In genomic region chr12:12326262-12326661, GRCh38 we compare ENCODE assay signal across 19 cellular contexts. TPM values are rescaled to one million over a fixed set of nuclear protein-coding genes. Genes with fewer than 3 reads are reported as not detected.
DNase-seq lines count a peak whose midpoint lies in the region; ATAC-seq, FAIRE-seq and TF ChIP-seq lines count a peak whose summit lies in the region.
"Had no signal": no experiment of that assay in that cellular context is flagged by ENCODE, and none has a peak within 500 bp of the region (broad histone marks: within the 10 kb centered on the region; RNA-seq: fewer than 3 reads in every experiment).

No MANE protein-coding gene starts in this region.

- no peaks in the 10 kb centered on the region for H3K23me2 ChIP-seq in H1 (ENCODE audit: low read depth, low read length)

- no TSS peak for BruUV-seq in IMR-90 (replicated peaks; lab: Mats Ljungman, UMichigan)

- no peak for ATAC-seq in IMR-90 (ENCODE audit: low read depth)
- ATAC-seq: CD8-positive, alpha-beta T cell; HCT116 had no signal

- H4K91ac ChIP-seq in IMR-90 (ENCODE audit: insufficient read depth, low read depth, low read length) (no peak overlapping the region), H1 (replicated peaks; ENCODE audit: insufficient read length, low read length) (peak overlapping the region; percentile 78), mesenchymal stem cell (ENCODE audit: low read length) (no peak overlapping the region)

- CTCF ChIA-PET in IMR-90 (lab: Yijun Ruan, JAX) (no interaction called here), H1 (lab: Charles Lee; ENCODE audit: partially characterized antibody) (interaction anchor here (0.7 to 7.0 kb wide), 13 partner anchors 8 to 254 kb away, joined by 3 to 42 read pairs (median 4); partner anchors contain the start of gene BCL2L14)
- CTCF ChIA-PET in activated CD4-positive, alpha-beta T cell treated with anti-CD3 and anti-CD28 coated beads, Interleukin-2, amount 10 ng/mL, durations not matched to agents 7 days and 5 days (lab: Charles Lee) = interaction anchor here (1.3 kb wide), 1 partner anchor 154 kb away, joined by 3 read pairs; no protein-coding TSS in a partner anchor

- H4K8ac ChIP-seq in IMR-90 (ENCODE audit: low read depth in 2 of 2, low read length in 2 of 2) (no peak overlapping the region), H1 (ENCODE audit: extremely low read depth, insufficient read depth, low read length) (no peak overlapping the region), mesenchymal stem cell (ENCODE audit: low read length) (peak overlapping the region; percentile 45)

- intact Hi-C loops in IMR-90 (cut with micrococcal nuclease) (loop anchor here (10.0 kb wide), 1 partner anchor 151 kb away; no protein-coding TSS in a partner anchor), sigmoid colon (cut with DNase I) (loop anchor here (2.0 to 10.0 kb wide), 2 partner anchors 161 to 243 kb away; no protein-coding TSS in a partner anchor)

- TF ChIP-seq EP300 in H1 (IDR thresholded peaks at IDR 0.05; ENCODE audit: borderline replicate concordance in 1 of 2, low read depth in 2 of 2, low read length in 2 of 2) (no peak), sigmoid colon (IDR thresholded peaks at IDR 0.05) (no peak)

- WGBS in IMR-90 (ENCODE audit: extremely low coverage in 2 of 2, insufficient read length in 1 of 2), 2 experiments = no CpG with 5 or more reads among the region's 3 CpGs
- WGBS in H1 (ENCODE audit: extremely low coverage in 1 of 2, insufficient coverage in 1 of 2, insufficient read length in 1 of 2, insufficient replicate concordance in 2 of 2, low coverage in 1 of 2, low lambda C conversion rate in 2 of 2, missing lambda C conversion rate in 1 of 2), 2 experiments = 98% methylated on average over 3 of the region's 3 CpGs; no CpG with 5 or more reads in 1 of the 2 experiments
- WGBS in mesenchymal stem cell = 89% methylated on average over 2 of the region's 3 CpGs
- 90 to 94% methylated on average over 3 of the region's 3 CpGs for WGBS in sigmoid colon, 2 donors

- H2BK12ac ChIP-seq in H1 (ENCODE audit: low read depth, low read length) = 0 out of 2 replicates have a peak overlapping the region, but pooled peaks have one; percentile 27
- H2BK12ac ChIP-seq in mesenchymal stem cell (ENCODE audit: low read length in 2 of 2) = no peak overlapping the region

- H3K27me3 ChIP-seq in IMR-90 (ENCODE audit: control insufficient read depth, insufficient read depth, low read length) (no peaks in the 10 kb centered on the region), H1 (replicated peaks in 1 of 4; ENCODE audit: control insufficient read depth in 3 of 4, extremely low read depth in 1 of 4, insufficient read depth in 3 of 4, low read length in 3 of 4) (no peaks in the 10 kb centered on the region), mesenchymal stem cell (ENCODE audit: control insufficient read depth in 1 of 2, insufficient read depth in 1 of 2, low read length in 2 of 2) (no peaks in the 10 kb centered on the region), sigmoid colon (no peaks in the 10 kb centered on the region), MG63 (no peaks in the 10 kb centered on the region)
- H3K27me3 ChIP-seq in effector memory CD4-positive, alpha-beta T cell (replicated peaks; ENCODE audit: control insufficient read depth, insufficient read depth, low read length, poor library complexity, severe bottlenecking) = no peaks in the 10 kb centered on the region
- H3K27me3 ChIP-seq: BLaER1 had no signal

- no peak for TF ChIP-seq RAD21 in IMR-90 (IDR thresholded peaks at IDR 0.05; ENCODE audit: low read length)
- no peak for TF ChIP-seq RAD21 in H1 (IDR thresholded peaks at IDR 0.05 in 1 of 2, conservative IDR thresholded peaks at IDR 0.05 in 1 of 2; ENCODE audit: low read depth in 2 of 2, low read length in 2 of 2)

- H3K79me2 ChIP-seq in H1 (ENCODE audit: control insufficient read depth in 1 of 2, insufficient read depth in 2 of 2, low read length in 2 of 2) = no peaks in the 10 kb centered on the region

- no peak overlapping the region for H3K4me3 Mint-ChIP-seq in activated CD4-positive, alpha-beta T cell treated with anti-CD3 and anti-CD28 coated beads, Interleukin-2, amount 10 ng/mL, durations not matched to agents 7 days and 5 days
- H3K4me3 Mint-ChIP-seq: B cell; CD4-positive, CD25-positive, alpha-beta regulatory T cell; CD8-positive, alpha-beta T cell; H9 had no signal

- H2BK15ac ChIP-seq in IMR-90 (ENCODE audit: low read depth, low read length) (no peak overlapping the region), H1 (ENCODE audit: low read length) (0 out of 2 replicates have a peak overlapping the region, but pooled peaks have one; percentile 61), mesenchymal stem cell (ENCODE audit: low read depth, poor library complexity, severe bottlenecking) (no peak overlapping the region)

- H3K9me3 Mint-ChIP-seq in activated CD4-positive, alpha-beta T cell treated with anti-CD3 and anti-CD28 coated beads, Interleukin-2, amount 10 ng/mL, durations not matched to agents 7 days and 5 days = peaks cover 2% of the 10 kb centered on the region
- H3K9me3 Mint-ChIP-seq: CD4-positive, CD25-positive, alpha-beta regulatory T cell; CD8-positive, alpha-beta T cell had no signal

- no peak for FAIRE-seq in H1 (lab: Jason Lieb, UNC)
- FAIRE-seq: G401.6, GM12892 had no signal

- peaks cover 10% of the 10 kb centered on the region for H3K27me3 Mint-ChIP-seq in activated CD4-positive, alpha-beta T cell treated with anti-CD3 and anti-CD28 coated beads, Interleukin-2, amount 10 ng/mL, durations not matched to agents 7 days and 5 days

- H3K27ac ChIP-seq in IMR-90 (ENCODE audit: insufficient read depth, low read length) (no peak overlapping the region), H1 (ENCODE audit: low read depth, low read length) (no peak overlapping the region), mesenchymal stem cell (ENCODE audit: low read length, poor library complexity, severe bottlenecking) (no peak overlapping the region), sigmoid colon (no peak overlapping the region)
- no peak overlapping the region for H3K27ac ChIP-seq in effector memory CD4-positive, alpha-beta T cell (ENCODE audit: insufficient read depth, low read length, poor library complexity, severe bottlenecking)
- H3K27ac ChIP-seq: BLaER1, C4-2B had no signal

- dilution Hi-C loops in IMR-90 (cut with HindIII; ENCODE audit: low sequenced_read_pairs, unreplicated experiment) = no loop called here

- no peak for DNase-seq in IMR-90
- no peak for DNase-seq in H1 (ENCODE audit: low read depth in 1 of 2, low spot score in 2 of 2)
- no peak for DNase-seq in mesenchymal stem cell
- DNase-seq in sigmoid colon = peak; percentile 9
- DNase-seq in Kasumi-1 (lab: John Stamatoyannopoulos, UW) = no peak
- DNase-seq in MG63 = no peak
- DNase-seq in activated CD4-positive, alpha-beta T cell treated with anti-CD3 and anti-CD28 coated beads, Interleukin-2, amount 10 ng/mL, durations not matched to agents 7 days and 5 days = no peak
- no peak for DNase-seq in effector memory CD4-positive, alpha-beta T cell
- DNase-seq: CD4-positive, CD25-positive, alpha-beta regulatory T cell; CD8-positive, alpha-beta T cell; DMS 273 treated with DMSO at 0.1 percent for 48 hours; DND-41; H9 had no signal

- no peaks in the 10 kb centered on the region for H4K20me1 ChIP-seq in IMR-90 (ENCODE audit: insufficient read depth, low read length)
- H4K20me1 ChIP-seq in H1 (replicated peaks in 1 of 2; ENCODE audit: control insufficient read depth in 1 of 2, insufficient read depth in 2 of 2, low read length in 2 of 2) = no peaks in the 10 kb centered on the region
- H4K20me1 ChIP-seq: BLaER1 had no signal

- no peak for TF ChIP-seq CTCF in IMR-90 (conservative IDR thresholded peaks at IDR 0.05; ENCODE audit: low read depth, low read length)
- TF ChIP-seq CTCF in H1 (IDR thresholded peaks at IDR 0.05; ENCODE audit: control extremely low read depth in 1 of 3, insufficient read depth in 1 of 3, low read depth in 1 of 3, low read length in 3 of 3) = no peak
- TF ChIP-seq CTCF in sigmoid colon (IDR thresholded peaks at IDR 0.05) = no peak

- H3K79me1 ChIP-seq in IMR-90 (ENCODE audit: low read depth in 1 of 2, low read length in 2 of 2) = no peaks in the 10 kb centered on the region
- H3K79me1 ChIP-seq in H1 (ENCODE audit: low read depth, low read length) = no peaks in the 10 kb centered on the region; the same call in 1 of the 2 replicates
- no peaks in the 10 kb centered on the region for H3K79me1 ChIP-seq in mesenchymal stem cell (replicated peaks; ENCODE audit: low read length, poor library complexity, severe bottlenecking)

- H3K9me3 ChIP-seq in IMR-90 (ENCODE audit: control insufficient read depth, insufficient read depth, low read length) = no peaks in the 10 kb centered on the region
- no peaks in the 10 kb centered on the region for H3K9me3 ChIP-seq in H1 (ENCODE audit: insufficient read depth in 2 of 2, low read depth in 1 of 2, low read length in 1 of 2)
- no peaks in the 10 kb centered on the region for H3K9me3 ChIP-seq in mesenchymal stem cell (ENCODE audit: control insufficient read depth, low read length)
- H3K9me3 ChIP-seq in sigmoid colon = no peaks in the 10 kb centered on the region
- no peaks in the 10 kb centered on the region for H3K9me3 ChIP-seq in MG63
- no peaks in the 10 kb centered on the region for H3K9me3 ChIP-seq in effector memory CD4-positive, alpha-beta T cell (ENCODE audit: control insufficient read depth, low read length)
- H3K9me3 ChIP-seq: BLaER1 had no signal

- H3K4me3 ChIP-seq in IMR-90 (ENCODE audit: insufficient read depth, low read depth, low read length) = no peak overlapping the region
- H3K4me3 ChIP-seq in H1 (ENCODE audit: extremely low read depth in 1 of 4, insufficient read depth in 2 of 4, low read depth in 3 of 4, low read length in 4 of 4) = no peak overlapping the region
- no peak overlapping the region for H3K4me3 ChIP-seq in mesenchymal stem cell (ENCODE audit: insufficient read depth in 1 of 2, low read depth in 1 of 2, low read length in 2 of 2)
- H3K4me3 ChIP-seq in sigmoid colon = no peak overlapping the region
- no peak overlapping the region for H3K4me3 ChIP-seq in MG63
- H3K4me3 ChIP-seq in effector memory CD4-positive, alpha-beta T cell (ENCODE audit: insufficient read depth, low read depth, low read length, poor library complexity, severe bottlenecking) = no peak overlapping the region
- H3K4me3 ChIP-seq: BLaER1 had no signal

- no peak overlapping the region for H2AK9ac ChIP-seq in IMR-90 (replicated peaks; ENCODE audit: low read depth, low read length, poor library complexity)

- H3K4ac ChIP-seq in IMR-90 (ENCODE audit: low read depth, low read length) (no peak overlapping the region), H1 (replicated peaks; ENCODE audit: insufficient read length, low read depth, low read length) (no peak overlapping the region), mesenchymal stem cell (ENCODE audit: low read depth in 1 of 2, low read length in 2 of 2) (no peak overlapping the region)

- POLR2A ChIA-PET in IMR-90 (lab: Charles Lee; ENCODE audit: unreplicated experiment) = no interaction called here
- POLR2A ChIA-PET in H1 (lab: Charles Lee; ENCODE audit: partially characterized antibody) = no interaction called here
- POLR2A ChIA-PET in activated CD4-positive, alpha-beta T cell treated with anti-CD3 and anti-CD28 coated beads, Interleukin-2, amount 10 ng/mL, durations not matched to agents 7 days and 5 days (lab: Charles Lee) = no interaction called here

- no peak overlapping the region for H3K27ac Mint-ChIP-seq in activated CD4-positive, alpha-beta T cell treated with anti-CD3 and anti-CD28 coated beads, Interleukin-2, amount 10 ng/mL, durations not matched to agents 7 days and 5 days
- H3K27ac Mint-ChIP-seq: B cell; CD8-positive, alpha-beta T cell; H9 had no signal

- no peak overlapping the region for H2BK120ac ChIP-seq in IMR-90 (ENCODE audit: low read depth, low read length)
- H2BK120ac ChIP-seq in H1 (replicated peaks; ENCODE audit: low read depth, low read length) = no peak overlapping the region
- no peak overlapping the region for H2BK120ac ChIP-seq in mesenchymal stem cell (ENCODE audit: low read depth, low read length)

- H3K23ac ChIP-seq in IMR-90 (ENCODE audit: low read depth, low read length) (no peak overlapping the region), H1 (ENCODE audit: insufficient read length) (no peak overlapping the region), mesenchymal stem cell (ENCODE audit: low read length in 2 of 2) (no peak overlapping the region)

- H3K36me3 ChIP-seq in IMR-90 (ENCODE audit: control insufficient read depth, insufficient read depth, low read length) (no peaks in the 10 kb centered on the region), H1 (ENCODE audit: control insufficient read depth in 2 of 4, insufficient read depth in 4 of 4, low read length in 3 of 4) (no peaks in the 10 kb centered on the region), mesenchymal stem cell (ENCODE audit: control insufficient read depth in 1 of 2, insufficient read depth in 2 of 2, low read depth in 1 of 2, low read length in 2 of 2) (no peaks in the 10 kb centered on the region), sigmoid colon (peaks cover 0 to 13% (median 0%) of the 10 kb centered on the region in 4 donors), MG63 (no peaks in the 10 kb centered on the region)
- H3K36me3 ChIP-seq in effector memory CD4-positive, alpha-beta T cell (ENCODE audit: control insufficient read depth, insufficient read depth, low read length) = no peaks in the 10 kb centered on the region
- H3K36me3 ChIP-seq: BLaER1 had no signal

- no peaks in the 10 kb centered on the region for H3K9me1 ChIP-seq in IMR-90 (ENCODE audit: insufficient read depth, low read length)

- H2BK20ac ChIP-seq in IMR-90 (ENCODE audit: low read depth, low read length) (no peak overlapping the region), H1 (ENCODE audit: low read length) (no peak overlapping the region)

- H3K14ac ChIP-seq in IMR-90 (replicated peaks; ENCODE audit: low read depth, low read length) (0 out of 2 replicates have a peak overlapping the region, but pooled peaks have one; percentile 14), H1 (ENCODE audit: insufficient read length) (no peak overlapping the region), mesenchymal stem cell (ENCODE audit: low read length in 2 of 2) (no peak overlapping the region)

- TF ChIP-seq POLR2A in IMR-90 (IDR thresholded peaks at IDR 0.05; ENCODE audit: low read depth, low read length) (no peak), H1 (IDR thresholded peaks at IDR 0.05; ENCODE audit: control extremely low read depth in 1 of 2, low read depth in 2 of 2, low read length in 2 of 2) (no peak), sigmoid colon (IDR thresholded peaks at IDR 0.05) (no peak)

- H4K5ac ChIP-seq in IMR-90 (ENCODE audit: low read depth, low read length) (no peak overlapping the region), H1 (ENCODE audit: insufficient read length, low read depth, low read length) (no peak overlapping the region)

- no peaks in the 10 kb centered on the region for H3K36me3 Mint-ChIP-seq in activated CD4-positive, alpha-beta T cell treated with anti-CD3 and anti-CD28 coated beads, Interleukin-2, amount 10 ng/mL, durations not matched to agents 7 days and 5 days (ENCODE audit: low read depth)
- H3K36me3 Mint-ChIP-seq: CD4-positive, CD25-positive, alpha-beta regulatory T cell; CD8-positive, alpha-beta T cell had no signal

- H2BK5ac ChIP-seq in IMR-90 (ENCODE audit: low read depth, low read length, poor library complexity, severe bottlenecking) = no peak overlapping the region
- H2BK5ac ChIP-seq in H1 (ENCODE audit: low read depth, low read length) = no peak overlapping the region
- no peak overlapping the region for H2BK5ac ChIP-seq in mesenchymal stem cell (ENCODE audit: low read depth, low read length, poor library complexity, severe bottlenecking)

- H3K18ac ChIP-seq in IMR-90 (ENCODE audit: low read depth, low read length) (no peak overlapping the region), H1 (ENCODE audit: extremely low read depth, low read length) (no peak overlapping the region), mesenchymal stem cell (ENCODE audit: low read depth in 1 of 2, low read length in 2 of 2) (no peak overlapping the region)

- H3K4me2 ChIP-seq in IMR-90 (ENCODE audit: low read depth, low read length) (no peak overlapping the region), H1 (ENCODE audit: insufficient read depth in 1 of 2, low read depth in 2 of 2, low read length in 2 of 2) (no peak overlapping the region), mesenchymal stem cell (ENCODE audit: low read length, poor library complexity, severe bottlenecking) (no peak overlapping the region)
- H3K4me2 ChIP-seq: BLaER1 had no signal

- no peak overlapping the region for H2AK5ac ChIP-seq in IMR-90 (ENCODE audit: low read depth, low read length)
- no peak overlapping the region for H2AK5ac ChIP-seq in H1 (ENCODE audit: low read depth, low read length)
- H2AK5ac ChIP-seq in mesenchymal stem cell (ENCODE audit: low read length, severe bottlenecking) = no peak overlapping the region

- H3K4me1 ChIP-seq in IMR-90 (ENCODE audit: control insufficient read depth, insufficient read depth, low read length) = peaks cover 2% of the 10 kb centered on the region; the same call in 1 of the 2 replicates
- peaks cover 0 to 2% (median under 1%) of the 10 kb centered on the region in 4 experiments; a peak in 2 of 7 replicates for H3K4me1 ChIP-seq in H1 (replicated peaks in 1 of 4; ENCODE audit: control insufficient read depth in 3 of 4, insufficient read depth in 4 of 4, low read length in 3 of 4)
- H3K4me1 ChIP-seq in mesenchymal stem cell (ENCODE audit: control insufficient read depth, insufficient read depth, low read depth, low read length) = peaks cover 3% of the 10 kb centered on the region
- H3K4me1 ChIP-seq in sigmoid colon = no peaks in the 10 kb centered on the region
- no peaks in the 10 kb centered on the region for H3K4me1 ChIP-seq in effector memory CD4-positive, alpha-beta T cell (ENCODE audit: control insufficient read depth, insufficient read depth, low read length, poor library complexity, severe bottlenecking)

- H3K4me1 Mint-ChIP-seq in activated CD4-positive, alpha-beta T cell treated with anti-CD3 and anti-CD28 coated beads, Interleukin-2, amount 10 ng/mL, durations not matched to agents 7 days and 5 days = peaks cover 10% of the 10 kb centered on the region

- in situ Hi-C loops in IMR-90 (cut with MboI; ENCODE audit: low sequenced_read_pairs) = loop anchor here (10.0 kb wide), 1 partner anchor 741 kb away; no protein-coding TSS in a partner anchor

- H3K56ac ChIP-seq in IMR-90 (ENCODE audit: extremely low read depth, insufficient read depth, low read length) = no peak overlapping the region
- no peak overlapping the region for H3K56ac ChIP-seq in H1 (replicated peaks; ENCODE audit: insufficient read length, low read depth, low read length)

- H3K9ac ChIP-seq in IMR-90 (ENCODE audit: low read depth, low read length) (no peak overlapping the region), H1 (replicated peaks in 1 of 4; ENCODE audit: extremely low read depth in 1 of 4, low read depth in 3 of 4, low read length in 3 of 4) (no peak overlapping the region), mesenchymal stem cell (ENCODE audit: low read length) (no peak overlapping the region)
- H3K9ac ChIP-seq: BLaER1 had no signal

- H2AFZ ChIP-seq in IMR-90 (replicated peaks; ENCODE audit: low read length, poor library complexity) (no peak overlapping the region), H1 (ENCODE audit: low read length) (no peak overlapping the region), mesenchymal stem cell (ENCODE audit: low read depth, low read length) (no peak overlapping the region)

RNA-seq across cellular contexts. Expression of gene MANSC1, which starts 23.8 kb away (rescaled TPM):
- total RNA-seq in IMR-90 (2012; rRNA removed) = 1.1 TPM in 2 replicates
- 1.9 and 2.2 TPM in 2 replicates for polyA plus RNA-seq in IMR-90 (2012; rRNA removed)
- 1.6 and 2.0 TPM in 2 replicates for polyA plus RNA-seq in IMR-90 (2012; cell fraction: cytosol; rRNA removed)
- 0.11 and 0.71 TPM in 2 replicates for polyA plus RNA-seq in IMR-90 (2012; cell fraction: nucleus; rRNA removed; ENCODE audit: low replicate concordance)
- 6.1 and 8.9 TPM in 2 replicates for total RNA-seq in H1 (2021; fragmentation: NEBNext Ultra II Directional; extraction: Animal tissue kit (Norgen Biotek cat#: 25700))
- polyA plus RNA-seq in H1 (2011; rRNA removed) = 2.0 and 2.5 TPM in 2 replicates
- 1.9 TPM for polyA plus RNA-seq in H1 (2011; cell fraction: cytosol; rRNA removed)
- 1.2 TPM for polyA plus RNA-seq in H1 (2011; cell fraction: nucleus; rRNA removed)
- polyA plus RNA-seq in H1 (2012, experiment 1 of 2) = 4.0 to 6.1 TPM (median 5.3 TPM) in 4 replicates
- 2.4 TPM for polyA plus RNA-seq in H1 (2012, experiment 2 of 2)
- polyA plus RNA-seq in H1 (2013, experiment 1 of 2) = 14.7 TPM
- 15.8 TPM for polyA plus RNA-seq in H1 (2013, experiment 2 of 2)
- 1.4 and 2.6 TPM in 2 replicates for polyA minus RNA-seq in H1 (2011; rRNA and poly(A)+ RNA removed)
- 1.6 TPM for polyA minus RNA-seq in H1 (2011; cell fraction: cytosol; rRNA and poly(A)+ RNA removed)
- polyA minus RNA-seq in H1 (2011; cell fraction: nucleus; rRNA and poly(A)+ RNA removed) = 0.90 TPM
- 6.2 TPM for polyA plus RNA-seq in mesenchymal stem cell (2013, experiment 1 of 2)
- 6.5 TPM for polyA plus RNA-seq in mesenchymal stem cell (2013, experiment 2 of 2)
- 10 to 100 TPM; 11.5 to 16.6 (median 12.2) TPM for total RNA-seq in sigmoid colon
- polyA plus RNA-seq in sigmoid colon = 10 to 100 TPM in 1 of 3 donors, 1 to 10 TPM in 2; 5.8 to 21.4 (median 7.2) TPM
- 0.92 TPM in 1 of 2 replicates, not detected in the other for total RNA-seq in MG63 (2014; rRNA removed; shearing (Covaris generic); ENCODE audit: low replicate concordance)
- under 1 TPM; 0.25 to 0.27 TPM for total RNA-seq in activated CD4-positive, alpha-beta T cell treated with anti-CD3 and anti-CD28 coated beads, Interleukin-2, amount 10 ng/mL, durations not matched to agents 7 days and 5 days
- total RNA-seq: CD8-positive, alpha-beta T cell had no signal

RNA-seq across cellular contexts. Expression of gene BORCS5, which starts 30.6 kb away (rescaled TPM):
- total RNA-seq in IMR-90 (2012; rRNA removed) (14.7 and 18.3 TPM in 2 replicates), sigmoid colon (10 to 100 TPM in 3 of 4 donors, 1 to 10 TPM in 1; 7.1 to 25.3 (median 14.0) TPM)
- polyA plus RNA-seq in IMR-90 (2012; rRNA removed) (12.2 and 14.4 TPM in 2 replicates), H1 (2011; rRNA removed) (8.3 and 14.4 TPM in 2 replicates), sigmoid colon (1 to 10 TPM; 3.7 to 7.0 (median 6.0) TPM)
- 8.1 and 9.6 TPM in 2 replicates for polyA plus RNA-seq in IMR-90 (2012; cell fraction: cytosol; rRNA removed)
- polyA plus RNA-seq in IMR-90 (2012; cell fraction: nucleus; rRNA removed; ENCODE audit: low replicate concordance) = 4.5 and 9.3 TPM in 2 replicates
- total RNA-seq in H1 (2021; fragmentation: NEBNext Ultra II Directional; extraction: Animal tissue kit (Norgen Biotek cat#: 25700)) = 15.4 and 17.4 TPM in 2 replicates
- polyA plus RNA-seq in H1 (2011; cell fraction: cytosol; rRNA removed) = 10.0 TPM
- polyA plus RNA-seq in H1 (2011; cell fraction: nucleus; rRNA removed) = 16.9 TPM
- polyA plus RNA-seq in H1 (2012, experiment 1 of 2) = 9.3 to 12.7 TPM (median 11.1 TPM) in 4 replicates
- polyA plus RNA-seq in H1 (2012, experiment 2 of 2) = 9.4 TPM
- 8.2 TPM for polyA plus RNA-seq in H1 (2013, experiment 1 of 2)
- 8.7 TPM for polyA plus RNA-seq in H1 (2013, experiment 2 of 2)
- 15.7 and 16.0 TPM in 2 replicates for polyA minus RNA-seq in H1 (2011; rRNA and poly(A)+ RNA removed)
- polyA minus RNA-seq in H1 (2011; cell fraction: cytosol; rRNA and poly(A)+ RNA removed) = 12.9 TPM
- 15.9 TPM for polyA minus RNA-seq in H1 (2011; cell fraction: nucleus; rRNA and poly(A)+ RNA removed)
- 8.5 TPM for polyA plus RNA-seq in mesenchymal stem cell (2013, experiment 1 of 2)
- 7.8 TPM for polyA plus RNA-seq in mesenchymal stem cell (2013, experiment 2 of 2)
- total RNA-seq in MG63 (2014; rRNA removed; shearing (Covaris generic); ENCODE audit: low replicate concordance) = 3.6 and 5.6 TPM in 2 replicates
- 10 to 100 TPM; 25.7 to 28.4 TPM for total RNA-seq in activated CD4-positive, alpha-beta T cell treated with anti-CD3 and anti-CD28 coated beads, Interleukin-2, amount 10 ng/mL, durations not matched to agents 7 days and 5 days

RNA-seq across cellular contexts. Expression of gene LRP6, which starts 59.4 kb away (rescaled TPM):
- 32.1 and 41.4 TPM in 2 replicates for total RNA-seq in IMR-90 (2012; rRNA removed)
- polyA plus RNA-seq in IMR-90 (2012; rRNA removed) = 14.2 and 18.5 TPM in 2 replicates
- 4.7 and 5.9 TPM in 2 replicates for polyA plus RNA-seq in IMR-90 (2012; cell fraction: cytosol; rRNA removed)
- 9.9 and 27.4 TPM in 2 replicates for polyA plus RNA-seq in IMR-90 (2012; cell fraction: nucleus; rRNA removed; ENCODE audit: low replicate concordance)
- 73.2 and 74.0 TPM in 2 replicates for total RNA-seq in H1 (2021; fragmentation: NEBNext Ultra II Directional; extraction: Animal tissue kit (Norgen Biotek cat#: 25700))
- 53.6 and 58.1 TPM in 2 replicates for polyA plus RNA-seq in H1 (2011; rRNA removed)
- polyA plus RNA-seq in H1 (2011; cell fraction: cytosol; rRNA removed) = 41.0 TPM
- polyA plus RNA-seq in H1 (2011; cell fraction: nucleus; rRNA removed) = 90.8 TPM
- 29.7 to 43.9 TPM (median 37.3 TPM) in 4 replicates for polyA plus RNA-seq in H1 (2012, experiment 1 of 2)
- polyA plus RNA-seq in H1 (2012, experiment 2 of 2) = 1.2 TPM
- 38.9 TPM for polyA plus RNA-seq in H1 (2013, experiment 1 of 2)
- polyA plus RNA-seq in H1 (2013, experiment 2 of 2) = 39.7 TPM
- polyA minus RNA-seq in H1 (2011; rRNA and poly(A)+ RNA removed) = 307 and 385 TPM in 2 replicates
- 116 TPM for polyA minus RNA-seq in H1 (2011; cell fraction: cytosol; rRNA and poly(A)+ RNA removed)
- 226 TPM for polyA minus RNA-seq in H1 (2011; cell fraction: nucleus; rRNA and poly(A)+ RNA removed)
- 20.2 TPM for polyA plus RNA-seq in mesenchymal stem cell (2013, experiment 1 of 2)
- polyA plus RNA-seq in mesenchymal stem cell (2013, experiment 2 of 2) = 16.9 TPM
- 10 to 100 TPM; 36.0 to 55.1 (median 41.6) TPM for total RNA-seq in sigmoid colon
- polyA plus RNA-seq in sigmoid colon = 1 to 10 TPM; 1.8 to 7.2 (median 4.8) TPM
- total RNA-seq in MG63 (2014; rRNA removed; shearing (Covaris generic); ENCODE audit: low replicate concordance) = 7.9 and 10.2 TPM in 2 replicates
- total RNA-seq in activated CD4-positive, alpha-beta T cell treated with anti-CD3 and anti-CD28 coated beads, Interleukin-2, amount 10 ng/mL, durations not matched to agents 7 days and 5 days = 1 to 10 TPM; 1.4 to 1.6 TPM
